In genomic region chr9:68706579-68707201, GRCh38 we compare ENCODE assay signal across 8 cellular contexts. TPM values are rescaled to one million over a fixed set of nuclear protein-coding genes. Genes with fewer than 3 reads are reported as not detected.
A peak's percentile ranks its signal among the peaks of the same experiment; 100 is the strongest.
DNase-seq lines count a peak whose midpoint lies in the region; ATAC-seq and TF ChIP-seq lines count a peak whose summit lies in the region.

No MANE protein-coding gene starts in this region.

- H4K5ac ChIP-seq in H9 (ENCODE audit: insufficient read length, low read depth, low read length) (no peak overlapping the region), mesendoderm (ENCODE audit: low read length) (no peak overlapping the region)

- H3K14ac ChIP-seq in H9 (ENCODE audit: insufficient read depth, low read length) = no peak overlapping the region

- H3K23ac ChIP-seq in H9 (ENCODE audit: insufficient read length, low read depth, low read length) (no peak overlapping the region), mesendoderm (ENCODE audit: low read length) (no peak overlapping the region)

- H3K27ac Mint-ChIP-seq in H9 = no peak overlapping the region; a peak in 1 of 7 replicates
- H3K27ac Mint-ChIP-seq in T-helper 2 cell treated with Interferon-gamma antibody and Interleukin-4, amounts not matched to agents 5 μg/mL and 100 μg/mL, for 36 hours = no peak overlapping the region

- H3K4me2 ChIP-seq in H9 (ENCODE audit: insufficient read depth, insufficient read length, low read length) (peak overlapping the region; percentile 57), mesendoderm (ENCODE audit: low read length) (peak overlapping the region; percentile 53), GM23248 (ENCODE audit: unreplicated experiment) (no peak overlapping the region)

- H2BK12ac ChIP-seq in H9 (ENCODE audit: insufficient read length, low read depth, low read length) = no peak overlapping the region

- H3F3A ChIP-seq in GM23248 (ENCODE audit: insufficient read depth) = no peaks in the 10 kb centered on the region

- no peak overlapping the region for H3T11ph ChIP-seq in H9 (ENCODE audit: low read length)

- no peaks in the 10 kb centered on the region for H3K36me3 Mint-ChIP-seq in H9 (ENCODE audit: insufficient read depth in 1 of 3, low read depth in 3 of 3)
- H3K36me3 Mint-ChIP-seq in T-helper 2 cell treated with Interferon-gamma antibody and Interleukin-4, amounts not matched to agents 5 μg/mL and 100 μg/mL, for 36 hours (ENCODE audit: low read depth) = no peaks in the 10 kb centered on the region

- TF ChIP-seq CTCF in H9 (conservative IDR thresholded peaks at IDR 0.05) = no peak

- WGBS in H9 (ENCODE audit: extremely low coverage, insufficient read length, low lambda C conversion rate) = no CpG with 5 or more reads among the region's 13 CpGs
- WGBS in mesendoderm (ENCODE audit: extremely low coverage, insufficient coverage, low lambda C conversion rate) = no CpG with 5 or more reads among the region's 13 CpGs
- 14 to 18% methylated on average over 13 of the region's 13 CpGs for WGBS in GM23248 (ENCODE audit: low coverage in 1 of 2, low lambda C conversion rate in 2 of 2, missing lambda C conversion rate in 2 of 2), 2 experiments

- H3K56ac ChIP-seq in H9 (ENCODE audit: insufficient read length, low read depth, low read length) = no peak overlapping the region
- no peak overlapping the region for H3K56ac ChIP-seq in mesendoderm (ENCODE audit: low read length)

- H2AK5ac ChIP-seq in H9 (ENCODE audit: insufficient read length, low read length) (no peak overlapping the region), mesendoderm (ENCODE audit: low read length) (no peak overlapping the region)

- H4K8ac ChIP-seq in H9 (replicated peaks; ENCODE audit: insufficient read length, low read depth, low read length) (no peak overlapping the region), mesendoderm (ENCODE audit: low read depth, low read length) (no peak overlapping the region)

- no peak overlapping the region for H3K4ac ChIP-seq in H9 (ENCODE audit: low read depth, low read length)
- H3K4ac ChIP-seq in mesendoderm (ENCODE audit: low read depth, low read length) = no peak overlapping the region

- no peak overlapping the region for H2BK5ac ChIP-seq in H9 (ENCODE audit: insufficient read length, low read length)
- no peak overlapping the region for H2BK5ac ChIP-seq in mesendoderm (ENCODE audit: low read length)

- H2BK20ac ChIP-seq in H9 (ENCODE audit: low read depth, low read length, poor library complexity, severe bottlenecking) = no peak overlapping the region

- H3K27ac ChIP-seq in H9 (ENCODE audit: insufficient read length, low read depth, low read length) = no peak overlapping the region
- no peak overlapping the region for H3K27ac ChIP-seq in mesendoderm (ENCODE audit: low read depth, low read length)
- H3K27ac ChIP-seq in GM23248 = no peak overlapping the region

- H2BK15ac ChIP-seq in H9 (ENCODE audit: low read depth, low read length) = no peak overlapping the region
- no peak overlapping the region for H2BK15ac ChIP-seq in mesendoderm (replicated peaks; ENCODE audit: low read depth)

- no peaks in the 10 kb centered on the region for H3K9me3 ChIP-seq in H9 (ENCODE audit: control insufficient read depth, low read depth, low read length)
- H3K9me3 ChIP-seq in GM23248 (ENCODE audit: low read depth) = no peaks in the 10 kb centered on the region

- H3K79me2 ChIP-seq in H9 (ENCODE audit: insufficient read depth, low read length) (no peaks in the 10 kb centered on the region), mesendoderm (ENCODE audit: control insufficient read depth, insufficient read depth, low read length) (no peaks in the 10 kb centered on the region), GM23248 (ENCODE audit: insufficient read depth) (no peaks in the 10 kb centered on the region)

- no peak for DNase-seq in H9
- no peak for DNase-seq in T-helper 2 cell treated with Interferon-gamma antibody and Interleukin-4, amounts not matched to agents 5 μg/mL and 100 μg/mL, for 36 hours (ENCODE audit: low spot score)
- DNase-seq in mesendoderm = peak; percentile 24
- no peak for DNase-seq in NK-92 (lab: John Stamatoyannopoulos, UW; ENCODE audit: unreplicated experiment)
- DNase-seq in stimulated activated CD4-positive, alpha-beta T cell treated with anti-CD3 and anti-CD28 coated beads, Interleukin-1b, Interleukin-23, amount 100 ng/mL, for 48 hours = no peak
- DNase-seq in globus pallidus (ENCODE audit: low spot score) = no peak
- no peak for DNase-seq in GM23248

- H3K79me1 ChIP-seq in H9 (ENCODE audit: insufficient read depth, low read depth, low read length, poor library complexity, severe bottlenecking) (no peaks in the 10 kb centered on the region), mesendoderm (ENCODE audit: low read length) (no peaks in the 10 kb centered on the region)

- H3K36me3 ChIP-seq in mesendoderm (ENCODE audit: control insufficient read depth, insufficient read depth, low read length) (no peaks in the 10 kb centered on the region), GM23248 (ENCODE audit: low read depth) (no peaks in the 10 kb centered on the region)

- no peaks in the 10 kb centered on the region for H3K9me2 ChIP-seq in GM23248 (ENCODE audit: insufficient read depth)

- H3K9ac ChIP-seq in H9 (ENCODE audit: extremely low read depth, insufficient read length, low read length) (no peak overlapping the region), mesendoderm (ENCODE audit: low read length) (peak overlapping the region; percentile 6), GM23248 (no peak overlapping the region)

- H2BK120ac ChIP-seq in H9 (ENCODE audit: low read depth, low read length, poor library complexity, severe bottlenecking) = no peak overlapping the region
- H2BK120ac ChIP-seq in mesendoderm (ENCODE audit: low read depth, low read length) = no peak overlapping the region

- peaks cover 70% of the 10 kb centered on the region for H3K27me3 Mint-ChIP-seq in H9 (ENCODE audit: low read depth)
- H3K27me3 Mint-ChIP-seq in T-helper 2 cell treated with Interferon-gamma antibody and Interleukin-4, amounts not matched to agents 5 μg/mL and 100 μg/mL, for 36 hours (ENCODE audit: low read depth) = peaks cover 37% of the 10 kb centered on the region

- ATAC-seq in GM18519 (IDR thresholded peaks at IDR 0.05; ENCODE audit: low FRiP score, unreplicated experiment) = peak; percentile 34

- H2AFZ ChIP-seq in H9 (ENCODE audit: low read length) (no peak overlapping the region), GM23248 (no peak overlapping the region)

- H3K23me2 ChIP-seq in H9 (ENCODE audit: insufficient read length, low read depth, low read length, poor library complexity, severe bottlenecking) = peaks cover 10% of the 10 kb centered on the region

- H4K91ac ChIP-seq in H9 (ENCODE audit: insufficient read length, low read depth, low read length) = no peak overlapping the region

- no peak overlapping the region for H3K4me3 ChIP-seq in mesendoderm (ENCODE audit: low read length)
- no peak overlapping the region for H3K4me3 ChIP-seq in GM23248

- no peaks in the 10 kb centered on the region for H4K20me1 ChIP-seq in H9 (ENCODE audit: control insufficient read depth, insufficient read depth, insufficient read length)
- H4K20me1 ChIP-seq in GM23248 (ENCODE audit: insufficient read depth) = no peaks in the 10 kb centered on the region

- no peaks in the 10 kb centered on the region for H3K9me3 Mint-ChIP-seq in H9
- no peaks in the 10 kb centered on the region for H3K9me3 Mint-ChIP-seq in T-helper 2 cell treated with Interferon-gamma antibody and Interleukin-4, amounts not matched to agents 5 μg/mL and 100 μg/mL, for 36 hours

- peaks cover 9% of the 10 kb centered on the region; the same call in 1 of the 2 replicates for H3K27me3 ChIP-seq in H9 (ENCODE audit: insufficient read depth, low read length)
- peaks cover 10% of the 10 kb centered on the region for H3K27me3 ChIP-seq in mesendoderm (ENCODE audit: insufficient read depth, low read length, poor library complexity)
- peaks cover 56% of the 10 kb centered on the region for H3K27me3 ChIP-seq in GM23248 (replicated peaks; ENCODE audit: insufficient read depth)

- H3K4me3 Mint-ChIP-seq in H9 = peak overlapping the region; percentile 85 to 93
- H3K4me3 Mint-ChIP-seq in T-helper 2 cell treated with Interferon-gamma antibody and Interleukin-4, amounts not matched to agents 5 μg/mL and 100 μg/mL, for 36 hours = peak overlapping the region; percentile 95

- in situ Hi-C loops in GM23248 (cut with MboI) = no loop called here

- H3K18ac ChIP-seq in H9 (ENCODE audit: insufficient read length, low read depth, low read length) (no peak overlapping the region), mesendoderm (ENCODE audit: low read length) (no peak overlapping the region)

- peaks cover 20 to 26% of the 10 kb centered on the region in 2 experiments for H3K4me1 Mint-ChIP-seq in H9
- H3K4me1 Mint-ChIP-seq in T-helper 2 cell treated with Interferon-gamma antibody and Interleukin-4, amounts not matched to agents 5 μg/mL and 100 μg/mL, for 36 hours (ENCODE audit: low read depth) = peaks cover 35% of the 10 kb centered on the region

- H3K4me1 ChIP-seq in H9 (ENCODE audit: insufficient read depth, low read length) (no peaks in the 10 kb centered on the region), mesendoderm (ENCODE audit: control insufficient read depth, low read depth, low read length) (peaks cover 3% of the 10 kb centered on the region), GM23248 (ENCODE audit: insufficient read depth) (no peaks in the 10 kb centered on the region)

RNA-seq across cellular contexts. Expression of gene PIP5K1B, which starts 1.6 kb away (rescaled TPM):
- 1.7 and 2.5 TPM in 2 replicates for total RNA-seq in H9 (2021)
- 1.5 TPM for polyA plus RNA-seq in mesendoderm (2013, experiment 1 of 2)
- 1.5 TPM for polyA plus RNA-seq in mesendoderm (2013, experiment 2 of 2)
- not detected in 2 replicates for total RNA-seq in GM23248 (2014; rRNA removed; shearing (Covaris generic))
- not detected in 2 replicates for polyA plus RNA-seq in GM23248 (2016; fragmentation: Nextera tagmentation; extraction: Ambion mirVana)
